Comparison of ENCODE assay signal across 9 cellular contexts in genomic region chr2:33034784-33035183, GRCh38.
DNase-seq lines count a peak whose midpoint lies in the region; ATAC-seq, FAIRE-seq and TF ChIP-seq lines count a peak whose summit lies in the region.
"Had no signal": no experiment of that assay in that cellular context is flagged by ENCODE, and none has a peak within 500 bp of the region (broad histone marks: within the 10 kb centered on the region; RNA-seq: fewer than 3 reads in every experiment).

No MANE protein-coding gene starts in this region.

- TF ChIP-seq CTCF in OCI-LY7 (conservative IDR thresholded peaks at IDR 0.05; ENCODE audit: low read length), result peak; percentile 63
- TF ChIP-seq CTCF in esophagus squamous epithelium (IDR thresholded peaks at IDR 0.05), result peak in 5 of 6 experiments; percentile 19 to 67 (median 52)
- TF ChIP-seq CTCF in ovary (IDR thresholded peaks at IDR 0.05), result peak; percentile 28 to 67 (median 29)
- TF ChIP-seq CTCF in lower lobe of right lung (IDR thresholded peaks at IDR 0.05), result no peak

- CTCF ChIA-PET in OCI-LY7 (lab: Charles Lee; ENCODE audit: unreplicated experiment), result no interaction called here

- H3K4me2 ChIP-seq in OCI-LY7 (ENCODE audit: low read length), result no peak overlapping the region

- H3K36me3 ChIP-seq in OCI-LY7 (ENCODE audit: insufficient read depth, low read length) (peaks cover 41% of the 10 kb centered on the region), esophagus squamous epithelium (no peaks in the 10 kb centered on the region), ovary (no peaks in the 10 kb centered on the region), lower lobe of right lung (no peaks in the 10 kb centered on the region)

- POLR2A ChIA-PET in OCI-LY7 (lab: Charles Lee), result interaction anchor here (0.6 to 5.8 kb wide), 8 partner anchors 8 to 114 kb away, joined by 3 to 33 read pairs (median 4); no protein-coding TSS in a partner anchor

- no peak overlapping the region for H3K4me3 ChIP-seq in OCI-LY7 (ENCODE audit: low read depth, low read length, poor library complexity, severe bottlenecking)
- peak overlapping the region in 1 of 4 donors; percentile 37 for H3K4me3 ChIP-seq in esophagus squamous epithelium
- H3K4me3 ChIP-seq in ovary, result peak overlapping the region; percentile 10
- H3K4me3 ChIP-seq in lower lobe of right lung, result no peak overlapping the region

- TF ChIP-seq POLR2A in esophagus squamous epithelium (IDR thresholded peaks at IDR 0.05) (no peak), ovary (IDR thresholded peaks at IDR 0.05) (no peak)

- no peaks in the 10 kb centered on the region for H4K20me1 ChIP-seq in OCI-LY7 (ENCODE audit: insufficient read depth, low read length)

- intact Hi-C loops in OCI-LY7 (cut with micrococcal nuclease; ENCODE audit: unreplicated experiment), result loop anchor here (5.0 kb wide), 3 partner anchors 87 to 338 kb away; partner anchors contain the start of gene LTBP1
- intact Hi-C loops in esophagus squamous epithelium (cut with DNase I), result no loop called here
- intact Hi-C loops in ovary (cut with DNase I), result loop anchor here (5.0 to 10.0 kb wide), 8 partner anchors 230 to 560 kb away; partner anchors contain the start of gene FAM98A (in 1 of the 4)
- intact Hi-C loops in lower lobe of right lung (cut with DNase I), result no loop called here

- no peak for TF ChIP-seq EP300 in ovary (IDR thresholded peaks at IDR 0.05)

- no peaks in the 10 kb centered on the region for H3K27me3 ChIP-seq in esophagus squamous epithelium
- no peaks in the 10 kb centered on the region for H3K27me3 ChIP-seq in ovary
- H3K27me3 ChIP-seq in lower lobe of right lung (ENCODE audit: low read depth), result no peaks in the 10 kb centered on the region

- H3K79me2 ChIP-seq in OCI-LY7 (ENCODE audit: insufficient read depth, low read depth, low read length), result peaks cover 34% of the 10 kb centered on the region; the same call in 1 of the 2 replicates

- H3K4me1 ChIP-seq in OCI-LY7 (ENCODE audit: insufficient read depth, low read length, poor library complexity, severe bottlenecking), result peaks cover 33% of the 10 kb centered on the region
- peaks cover 0 to 29% (median 10%) of the 10 kb centered on the region in 3 donors for H3K4me1 ChIP-seq in esophagus squamous epithelium
- peaks cover 1% of the 10 kb centered on the region for H3K4me1 ChIP-seq in ovary (ENCODE audit: insufficient read depth)
- no peaks in the 10 kb centered on the region for H3K4me1 ChIP-seq in lower lobe of right lung

- no peak overlapping the region for H2AFZ ChIP-seq in OCI-LY7 (ENCODE audit: low read length)

- no peak for FAIRE-seq in urothelium cell line (lab: Jason Lieb, UNC)
- FAIRE-seq: H54 had no signal

- H3K9me3 ChIP-seq in OCI-LY7 (ENCODE audit: low read length) (no peaks in the 10 kb centered on the region), esophagus squamous epithelium (no peaks in the 10 kb centered on the region), ovary (no peaks in the 10 kb centered on the region), lower lobe of right lung (no peaks in the 10 kb centered on the region)

- no peaks in the 10 kb centered on the region for H3K9me2 ChIP-seq in OCI-LY7 (ENCODE audit: insufficient read depth, low read length)

- WGBS in esophagus squamous epithelium, 2 donors, result 24 to 38% methylated on average over 8 of the region's 8 CpGs
- 24 to 58% (median 28%) methylated on average over 8 of the region's 8 CpGs for WGBS in ovary, 3 donors

- no TSS peak for BruUV-seq in OCI-LY7 (replicated peaks; lab: Mats Ljungman, UMichigan)

- no peak for ATAC-seq in lower lobe of right lung

- DNase-seq in DMS 273 treated with DMSO at 0.1 percent for 48 hours (lab: John Stamatoyannopoulos, UW), result peak; percentile 9
- DNase-seq in OCI-LY7 (ENCODE audit: low spot score), result no peak
- no peak for DNase-seq in esophagus squamous epithelium (lab: John Stamatoyannopoulos, UW)
- peak in 4 of 5 donors; percentile 19 to 44 (median 32) for DNase-seq in ovary
- no peak for DNase-seq in activated T-cell treated with anti-CD3 and anti-CD28 coated beads for 4 hours
- DNase-seq in lower lobe of right lung, result no peak
- DNase-seq in DMS153 treated with DMSO at 0.1 percent for 48 hours (lab: John Stamatoyannopoulos, UW; ENCODE audit: unreplicated experiment), result no peak
- DNase-seq in urothelium cell line (ENCODE audit: low spot score), result no peak

- H3K27ac ChIP-seq in OCI-LY7 (ENCODE audit: low read depth, low read length, poor library complexity, severe bottlenecking) (no peak overlapping the region), esophagus squamous epithelium (peak overlapping the region in 2 of 4 donors; percentile 20 to 55), ovary (no peak overlapping the region), lower lobe of right lung (no peak overlapping the region)

Comparison
In these comparisons a context has a peak if more than half of its experiments do, and no peak if none do; other contexts are left out.
1. DNase-seq: peak in DMS 273 treated with DMSO at 0.1 percent for 48 hours (single experiment) and ovary (4 of 5); none in OCI-LY7 (single experiment), esophagus squamous epithelium (single experiment), activated T-cell treated with anti-CD3 and anti-CD28 coated beads for 4 hours (single experiment), lower lobe of right lung (single experiment), DMS153 treated with DMSO at 0.1 percent for 48 hours (single experiment) and urothelium cell line (single experiment).
2. intact Hi-C loops: an anchor here in OCI-LY7 (5.0 kb wide) and ovary (5.0 to 10.0 kb wide); none called in esophagus squamous epithelium and lower lobe of right lung.